ENCODE assay signal across 8 cellular contexts in the genomic region with DNA sequence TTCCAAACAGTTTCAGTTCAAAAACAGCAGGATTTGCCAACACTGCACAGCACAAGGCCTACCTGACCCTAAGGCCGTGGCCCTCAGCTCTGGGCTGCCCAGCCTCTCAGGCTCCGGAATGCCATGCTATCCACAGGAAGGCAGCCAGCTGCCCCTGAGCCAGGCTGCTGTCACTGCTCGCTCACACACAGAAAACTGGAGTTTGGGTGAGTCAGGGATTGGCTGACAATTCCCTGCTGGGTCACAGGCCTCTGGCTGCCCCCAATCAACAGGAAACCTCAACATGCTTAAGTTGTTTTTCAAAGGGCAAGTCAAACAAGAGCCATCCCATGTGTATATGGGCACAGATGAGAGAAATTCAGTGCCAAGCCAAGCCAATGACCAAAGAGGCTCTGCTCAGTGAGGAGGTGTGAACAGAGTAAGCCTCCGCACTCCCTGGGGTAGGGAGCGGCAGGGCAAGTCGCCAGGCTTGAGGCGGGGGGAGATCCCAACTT. TPM values are rescaled to one million over a fixed set of nuclear protein-coding genes. Genes with fewer than 3 reads are reported as not detected.
DNase-seq lines count a peak whose midpoint lies in the region; ATAC-seq and TF ChIP-seq lines count a peak whose summit lies in the region.

No MANE protein-coding gene starts in this region.

- CTCF ChIA-PET in activated CD4-positive, alpha-beta memory T cell treated with anti-CD3 and anti-CD28 coated beads for 36 hours (lab: Charles Lee): no interaction called here
- CTCF ChIA-PET in CD4-positive, alpha-beta T cell (lab: Charles Lee): no interaction called here

- no peak overlapping the region for H3K4me3 Mint-ChIP-seq in activated CD4-positive, alpha-beta memory T cell treated with anti-CD3 and anti-CD28 coated beads for 36 hours
- no peak overlapping the region for H3K4me3 Mint-ChIP-seq in CD4-positive, alpha-beta T cell

- H3K27ac Mint-ChIP-seq in activated naive CD4-positive, alpha-beta T cell treated with anti-CD3 and anti-CD28 coated beads, Interleukin-2, amount 50 U/mL, for 72 hours: no peak overlapping the region
- H3K27ac Mint-ChIP-seq in activated CD4-positive, alpha-beta memory T cell treated with anti-CD3 and anti-CD28 coated beads for 36 hours: no peak overlapping the region
- no peak overlapping the region for H3K27ac Mint-ChIP-seq in CD4-positive, alpha-beta T cell

- POLR2A ChIA-PET in activated CD4-positive, alpha-beta memory T cell treated with anti-CD3 and anti-CD28 coated beads for 36 hours (lab: Charles Lee): no interaction called here
- POLR2A ChIA-PET in CD4-positive, alpha-beta T cell (lab: Charles Lee): no interaction called here

- no peaks in the 10 kb centered on the region for H3K9me3 ChIP-seq in CD4-positive, alpha-beta T cell (ENCODE audit: control insufficient read depth, low read length)

- H3K27me3 ChIP-seq in CD4-positive, alpha-beta T cell (ENCODE audit: control insufficient read depth, insufficient read depth, low read length): no peaks in the 10 kb centered on the region

- H3K27ac ChIP-seq in CD4-positive, alpha-beta T cell (ENCODE audit: low read depth, low read length): no peak overlapping the region

- ATAC-seq in activated naive CD4-positive, alpha-beta T cell treated with anti-CD3 and anti-CD28 coated beads, Interleukin-2, amount 50 U/mL, for 72 hours: no peak
- no peak for ATAC-seq in CD4-positive, alpha-beta T cell (ENCODE audit: poor library complexity)

- no peaks in the 10 kb centered on the region for H3K36me3 Mint-ChIP-seq in activated naive CD4-positive, alpha-beta T cell treated with anti-CD3 and anti-CD28 coated beads, Interleukin-2, amount 50 U/mL, for 72 hours
- no peaks in the 10 kb centered on the region for H3K36me3 Mint-ChIP-seq in activated CD4-positive, alpha-beta memory T cell treated with anti-CD3 and anti-CD28 coated beads for 36 hours
- no peaks in the 10 kb centered on the region for H3K36me3 Mint-ChIP-seq in CD4-positive, alpha-beta T cell (ENCODE audit: low read depth)

- no peak overlapping the region for H3K4me3 ChIP-seq in fibroblast of mammary gland (ENCODE audit: control insufficient read depth, low read depth, low read length)

- intact Hi-C loops in posterior vena cava (cut with DNase I): no loop called here
- intact Hi-C loops in activated CD4-positive, alpha-beta memory T cell treated with anti-CD3 and anti-CD28 coated beads for 36 hours (cut with micrococcal nuclease): no loop called here
- intact Hi-C loops in CD4-positive, alpha-beta T cell (cut with DNase I, micrococcal nuclease): no loop called here

- no peak for TF ChIP-seq CTCF in fibroblast of mammary gland (conservative IDR thresholded peaks at IDR 0.05; ENCODE audit: control insufficient read depth, insufficient read depth, low read depth, low read length)
- TF ChIP-seq CTCF in CD4-positive, alpha-beta T cell (IDR thresholded peaks at IDR 0.05): no peak

- H3K27me3 Mint-ChIP-seq in activated CD4-positive, alpha-beta memory T cell treated with anti-CD3 and anti-CD28 coated beads for 36 hours: no peaks in the 10 kb centered on the region
- H3K27me3 Mint-ChIP-seq in CD4-positive, alpha-beta T cell: peaks cover 5% of the 10 kb centered on the region

- H3K9me3 Mint-ChIP-seq in activated naive CD4-positive, alpha-beta T cell treated with anti-CD3 and anti-CD28 coated beads, Interleukin-2, amount 50 U/mL, for 72 hours: no peaks in the 10 kb centered on the region
- H3K9me3 Mint-ChIP-seq in activated CD4-positive, alpha-beta memory T cell treated with anti-CD3 and anti-CD28 coated beads for 36 hours: no peaks in the 10 kb centered on the region
- H3K9me3 Mint-ChIP-seq in CD4-positive, alpha-beta T cell: no peaks in the 10 kb centered on the region

- DNase-seq in GM04503 (ENCODE audit: low read depth) (peak; percentile 83), NCI-H226 (peak; percentile 20), fibroblast of mammary gland (ENCODE audit: low read depth) (peak; percentile 85), posterior vena cava (ENCODE audit: low spot score) (peak; percentile 89), OCI-M1 (lab: John Stamatoyannopoulos, UW) (no peak)
- DNase-seq in activated naive CD4-positive, alpha-beta T cell treated with anti-CD3 and anti-CD28 coated beads, Interleukin-2, amount 50 U/mL, for 72 hours (ENCODE audit: low spot score in 2 of 2): no peak
- no peak for DNase-seq in activated CD4-positive, alpha-beta memory T cell treated with anti-CD3 and anti-CD28 coated beads for 36 hours
- no peak for DNase-seq in CD4-positive, alpha-beta T cell

- no peaks in the 10 kb centered on the region for H3K4me1 Mint-ChIP-seq in activated CD4-positive, alpha-beta memory T cell treated with anti-CD3 and anti-CD28 coated beads for 36 hours (ENCODE audit: low read depth)
- no peaks in the 10 kb centered on the region for H3K4me1 Mint-ChIP-seq in CD4-positive, alpha-beta T cell (ENCODE audit: low read depth)

RNA-seq across cellular contexts. Expression of a gene that starts 50.2 kb away (rescaled TPM):
- total RNA-seq in posterior vena cava: 100 to 1,000 TPM; 610 to 698 TPM
- 1,000 to 10,000 TPM; 1,341 to 1,591 TPM for total RNA-seq in activated naive CD4-positive, alpha-beta T cell treated with anti-CD3 and anti-CD28 coated beads, Interleukin-2, amount 50 U/mL, for 72 hours
- total RNA-seq in activated CD4-positive, alpha-beta memory T cell treated with anti-CD3 and anti-CD28 coated beads for 36 hours: 1,000 to 10,000 TPM; 1,027 to 1,094 TPM
- total RNA-seq in CD4-positive, alpha-beta T cell: 1,000 to 10,000 TPM; 1,667 to 1,721 TPM

RNA-seq across cellular contexts. Expression of a gene that starts 50.3 kb away (rescaled TPM):
- total RNA-seq in posterior vena cava: 10 to 100 TPM in 1 of 2 donors, 1 to 10 TPM in 1; 5.9 to 13.4 TPM
- 10 to 100 TPM; 16.2 to 25.3 TPM for total RNA-seq in activated naive CD4-positive, alpha-beta T cell treated with anti-CD3 and anti-CD28 coated beads, Interleukin-2, amount 50 U/mL, for 72 hours
- total RNA-seq in activated CD4-positive, alpha-beta memory T cell treated with anti-CD3 and anti-CD28 coated beads for 36 hours: 10 to 100 TPM; 18.3 to 24.2 TPM
- 1 to 10 TPM; 6.8 to 9.8 TPM for total RNA-seq in CD4-positive, alpha-beta T cell

Comparison
In these comparisons a context has a peak if more than half of its experiments do, and no peak if none do; other contexts are left out.
1. DNase-seq: peak in GM04503 (single experiment), NCI-H226 (single experiment), fibroblast of mammary gland (single experiment) and posterior vena cava (single experiment); none in activated naive CD4-positive, alpha-beta T cell treated with anti-CD3 and anti-CD28 coated beads, Interleukin-2, amount 50 U/mL, for 72 hours (0 of 2), OCI-M1 (single experiment), activated CD4-positive, alpha-beta memory T cell treated with anti-CD3 and anti-CD28 coated beads for 36 hours (single experiment) and CD4-positive, alpha-beta T cell (0 of 10).